In the genomic region with DNA sequence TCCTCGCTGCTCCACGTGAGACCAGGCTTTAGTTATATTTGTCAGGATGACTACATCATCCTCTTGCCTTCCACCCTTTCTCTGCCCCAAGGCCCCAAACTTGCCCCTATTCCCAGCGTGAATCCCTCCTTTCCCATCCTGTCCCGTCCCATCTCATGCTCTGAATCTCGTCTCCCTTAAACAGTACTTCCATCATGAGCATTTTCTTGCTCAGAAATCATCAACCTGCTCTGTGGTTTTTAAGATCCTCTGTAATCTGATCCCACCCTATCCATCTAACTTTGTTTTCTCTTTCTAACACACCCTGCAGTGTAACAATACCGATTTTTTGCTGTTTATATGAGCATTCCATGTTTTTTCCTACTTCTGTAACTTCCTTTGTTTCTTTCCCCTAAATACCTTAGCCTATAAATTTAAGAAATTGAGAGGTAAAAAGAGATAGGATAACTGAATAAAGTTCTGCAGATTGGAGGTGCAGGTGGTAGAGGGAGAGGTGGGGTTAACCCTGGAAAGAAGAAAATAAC, we compare ENCODE assay signal across 25 cellular contexts. TPM values are rescaled to one million over a fixed set of nuclear protein-coding genes. Genes with fewer than 3 reads are reported as not detected.
DNase-seq lines count a peak whose midpoint lies in the region; ATAC-seq and TF ChIP-seq lines count a peak whose summit lies in the region.
"Had no signal": no experiment of that assay in that cellular context is flagged by ENCODE, and none has a peak within 500 bp of the region (broad histone marks: within the 10 kb centered on the region; RNA-seq: fewer than 3 reads in every experiment).

No MANE protein-coding gene starts in this region.

- H3K4me3 Mint-ChIP-seq in nephron progenitor cell (peak overlapping the region; percentile 1), type B pancreatic cell (peak overlapping the region; percentile 21), chondrocyte (ENCODE audit: unreplicated experiment) (no peak overlapping the region)
- H3K4me3 Mint-ChIP-seq: activated CD4-positive, alpha-beta T cell treated with anti-CD3 and anti-CD28 coated beads, Interleukin-2, amount 10 ng/mL, durations not matched to agents 7 days and 5 days; activated CD8-positive, alpha-beta memory T cell treated with anti-CD3 and anti-CD28 coated beads, Interleukin-2, amount 10 ng/mL, durations not matched to agents 7 days and 5 days; activated naive CD8-positive, alpha-beta T cell; T-helper 2 cell treated with Interferon-gamma antibody and Interleukin-4, amounts not matched to agents 5 μg/mL and 100 μg/mL, for 36 hours had no signal

- H3K27ac Mint-ChIP-seq in activated naive CD4-positive, alpha-beta T cell treated with anti-CD3 and anti-CD28 coated beads, Interleukin-2, amount 50 U/mL, for 72 hours = peak overlapping the region; percentile 13 to 33
- H3K27ac Mint-ChIP-seq in nephron progenitor cell = peak overlapping the region; percentile 44
- H3K27ac Mint-ChIP-seq in type B pancreatic cell = peak overlapping the region; percentile 19
- H3K27ac Mint-ChIP-seq in chondrocyte (ENCODE audit: unreplicated experiment) = no peak overlapping the region
- H3K27ac Mint-ChIP-seq: activated CD4-positive, alpha-beta T cell treated with anti-CD3 and anti-CD28 coated beads, Interleukin-2, amount 10 ng/mL, durations not matched to agents 7 days and 5 days; activated CD8-positive, alpha-beta memory T cell treated with anti-CD3 and anti-CD28 coated beads, Interleukin-2, amount 10 ng/mL, durations not matched to agents 7 days and 5 days; activated naive CD8-positive, alpha-beta T cell; T-helper 2 cell treated with Interferon-gamma antibody and Interleukin-4, amounts not matched to agents 5 μg/mL and 100 μg/mL, for 36 hours had no signal

- no peak for DNase-seq in activated naive CD4-positive, alpha-beta T cell treated with anti-CD3 and anti-CD28 coated beads, Interleukin-2, amount 50 U/mL, for 72 hours (ENCODE audit: low spot score in 2 of 2)
- DNase-seq in activated naive CD4-positive, alpha-beta T cell treated with anti-CD3 and anti-CD28 coated beads, Interleukin-2, amount 50 U/mL, for 16 hours = no peak
- DNase-seq in astrocyte of the cerebellum (ENCODE audit: low read depth) (peak; percentile 8), nephron progenitor cell (no peak), type B pancreatic cell (ENCODE audit: extremely low spot score, unreplicated experiment) (no peak), chondrocyte (ENCODE audit: low spot score) (no peak), SKM-1 treated with dmso at 0.1 percent for 144 hours (lab: John Stamatoyannopoulos, UW; ENCODE audit: unreplicated experiment) (no peak), NCI-H774 (lab: John Stamatoyannopoulos, UW) (no peak)
- DNase-seq: activated CD4-positive, alpha-beta T cell treated with anti-CD3 and anti-CD28 coated beads, Interleukin-2, amount 10 ng/mL, durations not matched to agents 7 days and 5 days; activated CD8-positive, alpha-beta memory T cell treated with anti-CD3 and anti-CD28 coated beads, Interleukin-2, amount 10 ng/mL, durations not matched to agents 7 days and 5 days; aorta; DMS53; dorsolateral prefrontal cortex; GF-D8; H7; heart left ventricle; left colon; mesendoderm; naive B cell; NCI-H524 treated with DMSO at 0.1 percent for 48 hours; right lobe of liver; upper lobe of right lung had no signal

- peaks cover 28% of the 10 kb centered on the region for H3K4me1 Mint-ChIP-seq in nephron progenitor cell
- peaks cover 31% of the 10 kb centered on the region for H3K4me1 Mint-ChIP-seq in type B pancreatic cell (ENCODE audit: unreplicated experiment)
- peaks cover 52% of the 10 kb centered on the region for H3K4me1 Mint-ChIP-seq in chondrocyte (ENCODE audit: low read depth)

- H3K27me3 Mint-ChIP-seq in nephron progenitor cell (ENCODE audit: low read depth, poor library complexity) (no peaks in the 10 kb centered on the region), type B pancreatic cell (no peaks in the 10 kb centered on the region), chondrocyte (ENCODE audit: low read depth) (no peaks in the 10 kb centered on the region)
- H3K27me3 Mint-ChIP-seq: activated CD4-positive, alpha-beta T cell treated with anti-CD3 and anti-CD28 coated beads, Interleukin-2, amount 10 ng/mL, durations not matched to agents 7 days and 5 days; activated CD8-positive, alpha-beta memory T cell treated with anti-CD3 and anti-CD28 coated beads, Interleukin-2, amount 10 ng/mL, durations not matched to agents 7 days and 5 days; activated naive CD8-positive, alpha-beta T cell; naive B cell had no signal

- ATAC-seq in activated naive CD4-positive, alpha-beta T cell treated with anti-CD3 and anti-CD28 coated beads, Interleukin-2, amount 50 U/mL, for 72 hours = no peak
- ATAC-seq: activated CD8-positive, alpha-beta memory T cell treated with anti-CD3 and anti-CD28 coated beads, Interleukin-2, amount 10 ng/mL, durations not matched to agents 7 days and 5 days; heart left ventricle; right lobe of liver; upper lobe of right lung had no signal

- H3K9me3 Mint-ChIP-seq in activated naive CD4-positive, alpha-beta T cell treated with anti-CD3 and anti-CD28 coated beads, Interleukin-2, amount 50 U/mL, for 72 hours = no peaks in the 10 kb centered on the region
- no peaks in the 10 kb centered on the region for H3K9me3 Mint-ChIP-seq in nephron progenitor cell
- no peaks in the 10 kb centered on the region for H3K9me3 Mint-ChIP-seq in type B pancreatic cell
- no peaks in the 10 kb centered on the region for H3K9me3 Mint-ChIP-seq in chondrocyte (ENCODE audit: low read depth)
- H3K9me3 Mint-ChIP-seq: activated CD4-positive, alpha-beta T cell treated with anti-CD3 and anti-CD28 coated beads, Interleukin-2, amount 10 ng/mL, durations not matched to agents 7 days and 5 days; naive B cell; T-helper 2 cell treated with Interferon-gamma antibody and Interleukin-4, amounts not matched to agents 5 μg/mL and 100 μg/mL, for 36 hours had no signal

- in situ Hi-C loops in astrocyte of the cerebellum (cut with HindIII; ENCODE audit: low sequenced_read_pairs) = loop anchor here (5.0 kb wide), 1 partner anchor 52 kb away; no protein-coding TSS in a partner anchor

- TF ChIP-seq CTCF in astrocyte of the cerebellum (IDR thresholded peaks at IDR 0.05; ENCODE audit: low read depth, low read length, missing control alignments) = no peak
- no peak for TF ChIP-seq CTCF in nephron progenitor cell (IDR thresholded peaks at IDR 0.05)
- no peak for TF ChIP-seq CTCF in type B pancreatic cell (conservative IDR thresholded peaks at IDR 0.05)
- no peak for TF ChIP-seq CTCF in chondrocyte (IDR thresholded peaks at IDR 0.05)

- H3K36me3 Mint-ChIP-seq in activated naive CD4-positive, alpha-beta T cell treated with anti-CD3 and anti-CD28 coated beads, Interleukin-2, amount 50 U/mL, for 72 hours = no peaks in the 10 kb centered on the region
- H3K36me3 Mint-ChIP-seq in nephron progenitor cell (ENCODE audit: low read depth) (no peaks in the 10 kb centered on the region), type B pancreatic cell (peaks cover 3% of the 10 kb centered on the region), chondrocyte (ENCODE audit: low read depth) (no peaks in the 10 kb centered on the region)
- H3K36me3 Mint-ChIP-seq: activated CD8-positive, alpha-beta memory T cell treated with anti-CD3 and anti-CD28 coated beads, Interleukin-2, amount 10 ng/mL, durations not matched to agents 7 days and 5 days; naive B cell had no signal

- no peak overlapping the region for H3K4me3 ChIP-seq in astrocyte of the cerebellum (ENCODE audit: low read depth, low read length)
- H3K4me3 ChIP-seq: dorsolateral prefrontal cortex, heart left ventricle, pancreas, right lobe of liver, upper lobe of right lung had no signal

RNA-seq across cellular contexts. Expression of a gene that starts 39.7 kb away (rescaled TPM):
- total RNA-seq in activated naive CD4-positive, alpha-beta T cell treated with anti-CD3 and anti-CD28 coated beads, Interleukin-2, amount 50 U/mL, for 72 hours = 10 to 100 TPM; 14.6 to 18.6 TPM
- total RNA-seq in type B pancreatic cell (ENCODE audit: low replicate concordance) (43.2 and 61.0 TPM in 2 replicates), chondrocyte (32.0 to 32.2 TPM (median 32.2 TPM) in 3 replicates)
